10 cellular contexts compared by ENCODE assay signal in genomic region chr6:15384901-15385300, GRCh38.
DNase-seq lines count a peak whose midpoint lies in the region; ATAC-seq and TF ChIP-seq lines count a peak whose summit lies in the region.
"Had no signal": no experiment of that assay in that cellular context is flagged by ENCODE, and none has a peak within 500 bp of the region (broad histone marks: within the 10 kb centered on the region; RNA-seq: fewer than 3 reads in every experiment).

No MANE protein-coding gene starts in this region.

- peaks cover 39% of the 10 kb centered on the region for H3K4me1 Mint-ChIP-seq in mesothelial cell of epicardium
- H3K4me1 Mint-ChIP-seq in Caco-2 (ENCODE audit: low read depth, unreplicated experiment) = peaks cover 8% of the 10 kb centered on the region

- H3K4me3 Mint-ChIP-seq in mesothelial cell of epicardium = no peak overlapping the region
- H3K4me3 Mint-ChIP-seq in Caco-2 (ENCODE audit: unreplicated experiment) = no peak overlapping the region

- intact Hi-C loops in Caco-2 (cut with micrococcal nuclease; ENCODE audit: unreplicated experiment) = loop anchor here (1.0 kb wide), 1 partner anchor 47 kb away; no protein-coding TSS in a partner anchor

- CTCF ChIA-PET in Caco-2 (lab: Charles Lee) = no interaction called here

- no peaks in the 10 kb centered on the region for H3K27me3 ChIP-seq in Caco-2 (replicated peaks; ENCODE audit: control insufficient read depth, insufficient read depth, low read length)

- no peaks in the 10 kb centered on the region for H3K27me3 Mint-ChIP-seq in mesothelial cell of epicardium (ENCODE audit: low read depth)
- no peaks in the 10 kb centered on the region for H3K27me3 Mint-ChIP-seq in Caco-2 (ENCODE audit: insufficient read depth, unreplicated experiment)

- no peak overlapping the region for H3K4me3 ChIP-seq in Caco-2 (ENCODE audit: low read depth, low read length)

- peak; percentile 70 for DNase-seq in DMS 273 (lab: John Stamatoyannopoulos, UW; ENCODE audit: unreplicated experiment)
- DNase-seq in OCI-M1 (lab: John Stamatoyannopoulos, UW) = peak; percentile 43
- no peak for DNase-seq in mesothelial cell of epicardium (ENCODE audit: low spot score in 2 of 2, unreplicated experiment in 2 of 2)
- no peak for DNase-seq in Caco-2
- DNase-seq in occipital lobe (lab: John Stamatoyannopoulos, UW) = no peak
- no peak for DNase-seq in GM03348 (ENCODE audit: low spot score)
- DNase-seq: left cardiac atrium, trophoblast cell had no signal

- H3K27ac Mint-ChIP-seq in mesothelial cell of epicardium (peak overlapping the region; percentile 17), Caco-2 (ENCODE audit: unreplicated experiment) (no peak overlapping the region)

- BruUV-seq in Caco-2 (replicated peaks; lab: Mats Ljungman, UMichigan) = no TSS peak

- H3K9me3 Mint-ChIP-seq in mesothelial cell of epicardium (no peaks in the 10 kb centered on the region), Caco-2 (ENCODE audit: unreplicated experiment) (no peaks in the 10 kb centered on the region)

- H3K36me3 ChIP-seq in Caco-2 (ENCODE audit: control insufficient read depth, insufficient read depth, low read length) = no peaks in the 10 kb centered on the region

- H3K36me3 Mint-ChIP-seq in mesothelial cell of epicardium = no peaks in the 10 kb centered on the region
- H3K36me3 Mint-ChIP-seq in Caco-2 (ENCODE audit: insufficient read depth, unreplicated experiment) = peaks cover 6% of the 10 kb centered on the region

- H3K4me1 ChIP-seq in Caco-2 = no peaks in the 10 kb centered on the region; the same call in 1 of the 2 replicates

- TF ChIP-seq CTCF in mesothelial cell of epicardium (IDR thresholded peaks at IDR 0.05; ENCODE audit: unreplicated experiment) = no peak
- no peak for TF ChIP-seq CTCF in Caco-2 (IDR thresholded peaks at IDR 0.05; ENCODE audit: insufficient read depth in 1 of 2, low read depth in 1 of 2, low read length in 1 of 2, severe bottlenecking in 1 of 2, unreplicated experiment in 1 of 2)

- ATAC-seq in GM19452 (IDR thresholded peaks at IDR 0.05; ENCODE audit: unreplicated experiment) = peak; percentile 43
- ATAC-seq in GM21825 (IDR thresholded peaks at IDR 0.05; ENCODE audit: unreplicated experiment) = no peak
- ATAC-seq: left cardiac atrium had no signal

- POLR2A ChIA-PET in Caco-2 (lab: Charles Lee) = no interaction called here

- H3K9me3 ChIP-seq in Caco-2 = no peaks in the 10 kb centered on the region

Comparison
In these comparisons a context has a peak if more than half of its experiments do, and no peak if none do; other contexts are left out.
1. DNase-seq: peak in DMS 273 (single experiment) and OCI-M1 (single experiment); none in mesothelial cell of epicardium (0 of 2), Caco-2 (0 of 2), occipital lobe (single experiment) and GM03348 (single experiment).